20 cellular contexts compared by ENCODE assay signal in genomic region chr12:41073633-41074576, GRCh38.
DNase-seq lines count a peak whose midpoint lies in the region; ATAC-seq and TF ChIP-seq lines count a peak whose summit lies in the region.
"Had no signal": no experiment of that assay in that cellular context is flagged by ENCODE, and none has a peak within 500 bp of the region (broad histone marks: within the 10 kb centered on the region; RNA-seq: fewer than 3 reads in every experiment).

No MANE protein-coding gene starts in this region.

- H3K27ac ChIP-seq in testis: no peak overlapping the region
- H3K27ac ChIP-seq: esophagus squamous epithelium, left ventricle myocardium inferior, right lobe of liver, uterus had no signal

- H3K36me3 ChIP-seq in testis (ENCODE audit: low read depth, missing control alignments): no peaks in the 10 kb centered on the region
- H3K36me3 ChIP-seq: esophagus squamous epithelium, left ventricle myocardium inferior, right lobe of liver, uterus had no signal

- DNase-seq in inferior parietal cortex (ENCODE audit: extremely low spot score) (peak; percentile 38), NCI-H1092 treated with DMSO at 0.1 percent for 48 hours (lab: John Stamatoyannopoulos, UW) (no peak), testis (no peak)
- DNase-seq in activated T-helper 2 cell treated with anti-CD3 and anti-CD28 coated beads, Interferon-gamma antibody, Interleukin-2, Interleukin-4, amounts not matched to agents 10 μg/mL and 5 μg/mL and 100 μg/mL, durations not matched to agents 14 hours and 24 hours and 36 hours (ENCODE audit: low spot score): no peak
- DNase-seq: activated CD4-positive, CD25-positive, alpha-beta regulatory T cell treated with anti-CD3 and anti-CD28 coated beads, Interleukin-2, amount 50 U/mL, for 72 hours; activated effector memory CD4-positive, alpha-beta T cell treated with anti-CD3 and anti-CD28 coated beads, Interleukin-2, amount 50 U/mL, for 16 hours; amygdala; CD8-positive, alpha-beta T cell; esophagus squamous epithelium; left ventricle myocardium inferior; NCI-H146; NCI-H345; right lobe of liver; SHP77; uterus had no signal

- intact Hi-C loops in activated T-helper 2 cell treated with anti-CD3 and anti-CD28 coated beads, Interferon-gamma antibody, Interleukin-2, Interleukin-4, amounts not matched to agents 10 μg/mL and 5 μg/mL and 100 μg/mL, durations not matched to agents 14 hours and 24 hours and 36 hours (cut with micrococcal nuclease): no loop called here
- intact Hi-C loops in testis (cut with DNase I; ENCODE audit: low total_unique reads): no loop called here

- no peak for TF ChIP-seq CTCF in testis (IDR thresholded peaks at IDR 0.05)

- no peak overlapping the region for H3K27ac Mint-ChIP-seq in activated T-helper 2 cell treated with anti-CD3 and anti-CD28 coated beads, Interferon-gamma antibody, Interleukin-2, Interleukin-4, amounts not matched to agents 10 μg/mL and 5 μg/mL and 100 μg/mL, durations not matched to agents 14 hours and 24 hours and 36 hours
- no peak overlapping the region for H3K27ac Mint-ChIP-seq in activated T-helper 17 cell treated with anti-CD3 and anti-CD28 coated beads, Interleukin-2, amount 50 U/mL, for 72 hours
- H3K27ac Mint-ChIP-seq: CD8-positive, alpha-beta T cell; T-helper 2 cell treated with Interferon-gamma antibody and Interleukin-4, amounts not matched to agents 5 μg/mL and 100 μg/mL, for 36 hours had no signal

- H3K4me3 Mint-ChIP-seq in activated T-helper 2 cell treated with anti-CD3 and anti-CD28 coated beads, Interferon-gamma antibody, Interleukin-2, Interleukin-4, amounts not matched to agents 10 μg/mL and 5 μg/mL and 100 μg/mL, durations not matched to agents 14 hours and 24 hours and 36 hours (ENCODE audit: low read depth): no peak overlapping the region
- H3K4me3 Mint-ChIP-seq in activated T-helper 17 cell treated with anti-CD3 and anti-CD28 coated beads, Interleukin-2, amount 50 U/mL, for 72 hours: no peak overlapping the region
- H3K4me3 Mint-ChIP-seq: CD8-positive, alpha-beta T cell; T-helper 2 cell treated with Interferon-gamma antibody and Interleukin-4, amounts not matched to agents 5 μg/mL and 100 μg/mL, for 36 hours had no signal

- H3K4me1 ChIP-seq in testis: no peaks in the 10 kb centered on the region
- H3K4me1 ChIP-seq: left ventricle myocardium inferior, right lobe of liver, uterus had no signal

- no peaks in the 10 kb centered on the region for H3K4me1 Mint-ChIP-seq in activated T-helper 2 cell treated with anti-CD3 and anti-CD28 coated beads, Interferon-gamma antibody, Interleukin-2, Interleukin-4, amounts not matched to agents 10 μg/mL and 5 μg/mL and 100 μg/mL, durations not matched to agents 14 hours and 24 hours and 36 hours (ENCODE audit: low read depth)
- H3K4me1 Mint-ChIP-seq in activated T-helper 17 cell treated with anti-CD3 and anti-CD28 coated beads, Interleukin-2, amount 50 U/mL, for 72 hours: no peaks in the 10 kb centered on the region

- no peaks in the 10 kb centered on the region for H3K27me3 ChIP-seq in testis
- H3K27me3 ChIP-seq: esophagus squamous epithelium, right lobe of liver, uterus had no signal

- no peak overlapping the region for H3K4me3 ChIP-seq in testis
- H3K4me3 ChIP-seq: esophagus squamous epithelium, left ventricle myocardium inferior, right lobe of liver, uterus had no signal

- H3K27me3 Mint-ChIP-seq in activated T-helper 2 cell treated with anti-CD3 and anti-CD28 coated beads, Interferon-gamma antibody, Interleukin-2, Interleukin-4, amounts not matched to agents 10 μg/mL and 5 μg/mL and 100 μg/mL, durations not matched to agents 14 hours and 24 hours and 36 hours (ENCODE audit: low read depth): no peaks in the 10 kb centered on the region
- H3K27me3 Mint-ChIP-seq in activated T-helper 17 cell treated with anti-CD3 and anti-CD28 coated beads, Interleukin-2, amount 50 U/mL, for 72 hours: no peaks in the 10 kb centered on the region

- 84 to 87% methylated on average over 6 of the region's 6 CpGs for WGBS in testis, 2 donors

- H3K9me3 Mint-ChIP-seq in activated T-helper 2 cell treated with anti-CD3 and anti-CD28 coated beads, Interferon-gamma antibody, Interleukin-2, Interleukin-4, amounts not matched to agents 10 μg/mL and 5 μg/mL and 100 μg/mL, durations not matched to agents 14 hours and 24 hours and 36 hours: no peaks in the 10 kb centered on the region
- peaks cover 9% of the 10 kb centered on the region for H3K9me3 Mint-ChIP-seq in activated T-helper 17 cell treated with anti-CD3 and anti-CD28 coated beads, Interleukin-2, amount 50 U/mL, for 72 hours
- H3K9me3 Mint-ChIP-seq: T-helper 2 cell treated with Interferon-gamma antibody and Interleukin-4, amounts not matched to agents 5 μg/mL and 100 μg/mL, for 36 hours had no signal

- ATAC-seq in GM18502 (IDR thresholded peaks at IDR 0.05; ENCODE audit: poor library complexity, unreplicated experiment): peak; percentile 69
- ATAC-seq in GM19463 (IDR thresholded peaks at IDR 0.05; ENCODE audit: unreplicated experiment): peak; percentile 72
- peak; percentile 73 for ATAC-seq in HG03103 (IDR thresholded peaks at IDR 0.05; ENCODE audit: low read depth, unreplicated experiment)
- no peak for ATAC-seq in activated T-helper 17 cell treated with anti-CD3 and anti-CD28 coated beads, Interleukin-2, amount 50 U/mL, for 72 hours (replicated peaks)
- ATAC-seq: CD8-positive, alpha-beta T cell; right lobe of liver had no signal

- TF ChIP-seq POLR2A in testis (IDR thresholded peaks at IDR 0.05): no peak

- H3K9me3 ChIP-seq in testis: no peaks in the 10 kb centered on the region
- H3K9me3 ChIP-seq: right lobe of liver, uterus had no signal

- no peaks in the 10 kb centered on the region for H3K36me3 Mint-ChIP-seq in activated T-helper 2 cell treated with anti-CD3 and anti-CD28 coated beads, Interferon-gamma antibody, Interleukin-2, Interleukin-4, amounts not matched to agents 10 μg/mL and 5 μg/mL and 100 μg/mL, durations not matched to agents 14 hours and 24 hours and 36 hours (ENCODE audit: low read depth)
- H3K36me3 Mint-ChIP-seq in activated T-helper 17 cell treated with anti-CD3 and anti-CD28 coated beads, Interleukin-2, amount 50 U/mL, for 72 hours (ENCODE audit: low read depth): no peaks in the 10 kb centered on the region
- H3K36me3 Mint-ChIP-seq: CD8-positive, alpha-beta T cell had no signal
